12 cellular contexts compared by ENCODE assay signal in genomic region chr2:170554278-170554955, GRCh38.
DNase-seq lines count a peak whose midpoint lies in the region; ATAC-seq and TF ChIP-seq lines count a peak whose summit lies in the region.
"Had no signal": no experiment of that assay in that cellular context is flagged by ENCODE, and none has a peak within 500 bp of the region (broad histone marks: within the 10 kb centered on the region; RNA-seq: fewer than 3 reads in every experiment).

No MANE protein-coding gene starts in this region.

- intact Hi-C loops in MCF 10A (cut with micrococcal nuclease) (no loop called here), left ventricle myocardium superior (cut with micrococcal nuclease) (no loop called here), tibial artery (cut with DNase I; ENCODE audit: low total_unique reads) (no loop called here)
- intact Hi-C loops in activated T-helper 1 cell treated with anti-CD3 and anti-CD28 coated beads, Interleukin-12 subunit alpha, Interleukin-12 subunit beta, Interleukin-2, Interleukin-4 antibody, amounts not matched to agents 30 ng/mL and 10 ng/mL and 1 ng/mL, durations not matched to agents 14 hours and 24 hours and 36 hours (cut with micrococcal nuclease) = no loop called here

- no peak for TF ChIP-seq CTCF in LNCaP clone FGC (IDR thresholded peaks at IDR 0.05; ENCODE audit: control insufficient read depth, extremely low read depth, insufficient read depth)
- no peak for TF ChIP-seq CTCF in MCF 10A (IDR thresholded peaks at IDR 0.05; ENCODE audit: unreplicated experiment)
- TF ChIP-seq CTCF in tibial artery (IDR thresholded peaks at IDR 0.05) = no peak

- no peaks in the 10 kb centered on the region for H3K36me3 ChIP-seq in tibial artery

- peak overlapping the region; percentile 74 to 75 for H3K27ac ChIP-seq in tibial artery

- H3K4me1 ChIP-seq in tibial artery = peaks cover 0 to 44% (median 15%) of the 10 kb centered on the region in 4 donors

- no peaks in the 10 kb centered on the region for H3K27me3 ChIP-seq in tibial artery

- CTCF ChIA-PET in MCF 10A (lab: Yijun Ruan, JAX) = interaction anchor here (0.5 to 1.0 kb wide), 3 partner anchors 58 to 208 kb away, joined by 3 to 4 read pairs (median 3); no protein-coding TSS in a partner anchor

- POLR2A ChIA-PET in MCF 10A (lab: Yijun Ruan, JAX) = interaction anchor here (0.7 to 1.5 kb wide), 14 partner anchors 11 to 262 kb away, joined by 3 to 10 read pairs (median 4); partner anchors contain the start of gene ERICH2

- peaks cover 9% of the 10 kb centered on the region for H3K36me3 Mint-ChIP-seq in MCF 10A (ENCODE audit: insufficient read depth, unreplicated experiment)
- H3K36me3 Mint-ChIP-seq in activated T-helper 1 cell treated with anti-CD3 and anti-CD28 coated beads, Interleukin-12 subunit alpha, Interleukin-12 subunit beta, Interleukin-2, Interleukin-4 antibody, amounts not matched to agents 30 ng/mL and 10 ng/mL and 1 ng/mL, durations not matched to agents 14 hours and 24 hours and 36 hours (ENCODE audit: low read depth) = no peaks in the 10 kb centered on the region
- peaks cover 3% of the 10 kb centered on the region for H3K36me3 Mint-ChIP-seq in activated naive CD8-positive, alpha-beta T cell treated with anti-CD3 and anti-CD28 coated beads, Interleukin-2, amount 50 U/mL, for 24 hours (ENCODE audit: low read depth)

- H3K4me3 Mint-ChIP-seq in MCF 10A (ENCODE audit: unreplicated experiment) = peak overlapping the region; percentile 12
- no peak overlapping the region for H3K4me3 Mint-ChIP-seq in activated T-helper 1 cell treated with anti-CD3 and anti-CD28 coated beads, Interleukin-12 subunit alpha, Interleukin-12 subunit beta, Interleukin-2, Interleukin-4 antibody, amounts not matched to agents 30 ng/mL and 10 ng/mL and 1 ng/mL, durations not matched to agents 14 hours and 24 hours and 36 hours
- no peak overlapping the region for H3K4me3 Mint-ChIP-seq in activated naive CD8-positive, alpha-beta T cell treated with anti-CD3 and anti-CD28 coated beads, Interleukin-2, amount 50 U/mL, for 24 hours
- H3K4me3 Mint-ChIP-seq: central memory CD8-positive, alpha-beta T cell; GM23338; neural crest cell had no signal

- BruUV-seq in MCF 10A (replicated peaks; lab: Mats Ljungman, UMichigan) = no TSS peak

- peak; percentile 17 for DNase-seq in LNCaP clone FGC (ENCODE audit: low read depth)
- DNase-seq in MCF 10A (ENCODE audit: unreplicated experiment) = peak; percentile 99
- DNase-seq in left ventricle myocardium superior = peak; percentile 31
- peak; percentile 79 to 95 for DNase-seq in tibial artery
- DNase-seq in activated T-helper 1 cell treated with anti-CD3 and anti-CD28 coated beads, Interleukin-12 subunit alpha, Interleukin-12 subunit beta, Interleukin-2, Interleukin-4 antibody, amounts not matched to agents 30 ng/mL and 10 ng/mL and 1 ng/mL, durations not matched to agents 14 hours and 24 hours and 36 hours (ENCODE audit: low spot score) = no peak
- no peak for DNase-seq in stimulated activated CD4-positive, alpha-beta T cell treated with anti-CD3 and anti-CD28 coated beads, Interleukin-4, amount 100 ng/mL, for 24 hours
- no peak for DNase-seq in activated naive CD8-positive, alpha-beta T cell treated with anti-CD3 and anti-CD28 coated beads, Interleukin-2, amount 50 U/mL, for 24 hours
- DNase-seq: activated T-cell treated with anti-CD3 and anti-CD28 coated beads for 4 hours had no signal

- peaks cover 12% of the 10 kb centered on the region for H3K4me1 Mint-ChIP-seq in MCF 10A (ENCODE audit: insufficient read depth, unreplicated experiment)
- no peaks in the 10 kb centered on the region for H3K4me1 Mint-ChIP-seq in activated T-helper 1 cell treated with anti-CD3 and anti-CD28 coated beads, Interleukin-12 subunit alpha, Interleukin-12 subunit beta, Interleukin-2, Interleukin-4 antibody, amounts not matched to agents 30 ng/mL and 10 ng/mL and 1 ng/mL, durations not matched to agents 14 hours and 24 hours and 36 hours (ENCODE audit: low read depth)
- H3K4me1 Mint-ChIP-seq in activated naive CD8-positive, alpha-beta T cell treated with anti-CD3 and anti-CD28 coated beads, Interleukin-2, amount 50 U/mL, for 24 hours = no peaks in the 10 kb centered on the region
- H3K4me1 Mint-ChIP-seq: central memory CD8-positive, alpha-beta T cell; GM23338; neural crest cell had no signal

- H3K9me3 Mint-ChIP-seq in MCF 10A (ENCODE audit: unreplicated experiment) = peaks cover 8% of the 10 kb centered on the region
- peaks cover 17% of the 10 kb centered on the region for H3K9me3 Mint-ChIP-seq in activated T-helper 1 cell treated with anti-CD3 and anti-CD28 coated beads, Interleukin-12 subunit alpha, Interleukin-12 subunit beta, Interleukin-2, Interleukin-4 antibody, amounts not matched to agents 30 ng/mL and 10 ng/mL and 1 ng/mL, durations not matched to agents 14 hours and 24 hours and 36 hours
- peaks cover 26% of the 10 kb centered on the region for H3K9me3 Mint-ChIP-seq in activated naive CD8-positive, alpha-beta T cell treated with anti-CD3 and anti-CD28 coated beads, Interleukin-2, amount 50 U/mL, for 24 hours

- H3K27ac Mint-ChIP-seq in MCF 10A (ENCODE audit: low read depth, unreplicated experiment) = peak overlapping the region; percentile 86
- no peak overlapping the region for H3K27ac Mint-ChIP-seq in activated T-helper 1 cell treated with anti-CD3 and anti-CD28 coated beads, Interleukin-12 subunit alpha, Interleukin-12 subunit beta, Interleukin-2, Interleukin-4 antibody, amounts not matched to agents 30 ng/mL and 10 ng/mL and 1 ng/mL, durations not matched to agents 14 hours and 24 hours and 36 hours
- no peak overlapping the region for H3K27ac Mint-ChIP-seq in activated naive CD8-positive, alpha-beta T cell treated with anti-CD3 and anti-CD28 coated beads, Interleukin-2, amount 50 U/mL, for 24 hours
- H3K27ac Mint-ChIP-seq: GM23338 had no signal

- H3K4me3 ChIP-seq in LNCaP clone FGC (ENCODE audit: low read depth, low read length) = no peak overlapping the region
- no peak overlapping the region for H3K4me3 ChIP-seq in tibial artery
- H3K4me3 ChIP-seq: GM23338 had no signal

- ATAC-seq in left ventricle myocardium superior (peak; percentile 61), HG02840 (IDR thresholded peaks at IDR 0.05; ENCODE audit: low FRiP score, unreplicated experiment) (no peak)
- ATAC-seq in activated naive CD8-positive, alpha-beta T cell treated with anti-CD3 and anti-CD28 coated beads, Interleukin-2, amount 50 U/mL, for 24 hours = no peak
- ATAC-seq: GM23338 had no signal

- peaks cover 0 to 4% (median 0%) of the 10 kb centered on the region in 3 donors for H3K9me3 ChIP-seq in tibial artery

- H3K27me3 Mint-ChIP-seq in MCF 10A (ENCODE audit: insufficient read depth, unreplicated experiment) = no peaks in the 10 kb centered on the region
- H3K27me3 Mint-ChIP-seq in activated T-helper 1 cell treated with anti-CD3 and anti-CD28 coated beads, Interleukin-12 subunit alpha, Interleukin-12 subunit beta, Interleukin-2, Interleukin-4 antibody, amounts not matched to agents 30 ng/mL and 10 ng/mL and 1 ng/mL, durations not matched to agents 14 hours and 24 hours and 36 hours (ENCODE audit: insufficient read depth) = peaks cover 2% of the 10 kb centered on the region
- H3K27me3 Mint-ChIP-seq in activated naive CD8-positive, alpha-beta T cell treated with anti-CD3 and anti-CD28 coated beads, Interleukin-2, amount 50 U/mL, for 24 hours = peaks cover 9% of the 10 kb centered on the region

Comparison
In these comparisons a context has a peak if more than half of its experiments do, and no peak if none do; other contexts are left out.
1. DNase-seq: peak in LNCaP clone FGC (single experiment), MCF 10A (single experiment), left ventricle myocardium superior (single experiment) and tibial artery (2 of 2); none in activated T-helper 1 cell treated with anti-CD3 and anti-CD28 coated beads, Interleukin-12 subunit alpha, Interleukin-12 subunit beta, Interleukin-2, Interleukin-4 antibody, amounts not matched to agents 30 ng/mL and 10 ng/mL and 1 ng/mL, durations not matched to agents 14 hours and 24 hours and 36 hours (single experiment), stimulated activated CD4-positive, alpha-beta T cell treated with anti-CD3 and anti-CD28 coated beads, Interleukin-4, amount 100 ng/mL, for 24 hours (single experiment) and activated naive CD8-positive, alpha-beta T cell treated with anti-CD3 and anti-CD28 coated beads, Interleukin-2, amount 50 U/mL, for 24 hours (single experiment).